1 cellular context compared by ENCODE assay signal in the genomic region with DNA sequence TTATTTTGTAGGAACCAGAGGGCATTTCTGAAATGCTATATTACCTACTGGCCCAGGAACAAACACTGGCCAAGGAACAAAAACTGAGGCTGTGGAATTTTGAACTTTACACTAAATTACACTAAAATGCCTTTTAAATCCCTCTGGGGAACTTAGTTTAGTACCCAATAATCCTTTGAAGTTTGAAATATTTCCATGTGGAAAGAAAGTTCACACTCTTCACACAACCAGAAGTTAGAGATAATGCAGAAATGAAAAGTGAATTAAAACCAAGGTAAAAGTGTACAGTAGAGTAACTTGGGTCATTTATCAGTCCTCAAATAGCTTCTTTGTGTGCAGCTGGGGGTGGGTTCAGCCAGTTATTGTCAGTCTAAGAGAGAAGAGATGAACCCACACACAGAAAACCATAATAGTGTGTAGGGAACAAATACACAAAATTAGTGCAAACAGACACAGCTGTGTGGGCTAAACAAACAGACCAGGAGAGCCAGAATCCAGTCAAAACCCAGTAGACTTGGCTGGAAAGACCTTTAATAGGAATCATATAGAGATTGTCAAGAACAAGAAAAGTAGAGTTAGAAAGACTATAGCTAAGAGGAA.
TF ChIP-seq lines count a peak whose summit lies in the region.

No MANE protein-coding gene starts in this region.

TF ChIP-seq in HepG2, 621 proteins besides CTCF, POLR2A, EP300 and RAD21 (continued from another document and continues in another):
- TF ChIP-seq E2F2 (CRISPR knock-in tag; IDR thresholded peaks at IDR 0.05; ENCODE audit: borderline replicate concordance) (no peak), ARID2 (CRISPR knock-in tag; IDR thresholded peaks at IDR 0.05; ENCODE audit: borderline replicate concordance) (no peak), SRY (CRISPR knock-in tag; IDR thresholded peaks at IDR 0.05) (no peak), RXRA (CRISPR knock-in tag; IDR thresholded peaks at IDR 0.05) (no peak), ZNF749 (CRISPR knock-in tag; IDR thresholded peaks at IDR 0.05; ENCODE audit: borderline replicate concordance) (no peak), MIXL1 (CRISPR knock-in tag; IDR thresholded peaks at IDR 0.05) (no peak), TOPORS (CRISPR knock-in tag; IDR thresholded peaks at IDR 0.05) (no peak), REPIN1 (CRISPR knock-in tag; IDR thresholded peaks at IDR 0.05; ENCODE audit: borderline replicate concordance, low read depth) (no peak), PHF21A (CRISPR knock-in tag; IDR thresholded peaks at IDR 0.05) (0 out of 2 replicates have a peak, but pooled peaks have one; percentile 40), ZSCAN22 (CRISPR knock-in tag; IDR thresholded peaks at IDR 0.05) (no peak), POLR2G (IDR thresholded peaks at IDR 0.05; ENCODE audit: low read depth, low read length) (no peak), MYNN (CRISPR knock-in tag; IDR thresholded peaks at IDR 0.05; ENCODE audit: low read depth) (no peak), PBX2 (CRISPR knock-in tag; IDR thresholded peaks at IDR 0.05) (no peak), HDAC1 (CRISPR knock-in tag; IDR thresholded peaks at IDR 0.05) (0 out of 2 replicates have a peak, but pooled peaks have one; percentile 38), SKIL (CRISPR knock-in tag; IDR thresholded peaks at IDR 0.05; ENCODE audit: borderline replicate concordance) (no peak), ZNF503 (CRISPR knock-in tag; IDR thresholded peaks at IDR 0.05) (0 out of 2 replicates have a peak, but pooled peaks have one; percentile 24), DDIT3 (CRISPR knock-in tag; IDR thresholded peaks at IDR 0.05) (no peak), FOXK2 (IDR thresholded peaks at IDR 0.05) (no peak), ZNF564 (CRISPR knock-in tag; IDR thresholded peaks at IDR 0.05) (no peak), LRRFIP1 (CRISPR knock-in tag; conservative IDR thresholded peaks at IDR 0.05) (no peak), ZNF704 (CRISPR knock-in tag; IDR thresholded peaks at IDR 0.05; ENCODE audit: borderline replicate concordance) (no peak), DPF2 (CRISPR knock-in tag; IDR thresholded peaks at IDR 0.05; ENCODE audit: borderline replicate concordance, low read depth) (no peak), NFE2 (CRISPR knock-in tag; IDR thresholded peaks at IDR 0.05) (no peak), ZNF891 (CRISPR knock-in tag; IDR thresholded peaks at IDR 0.05) (no peak), ZMYM2 (CRISPR knock-in tag; IDR thresholded peaks at IDR 0.05) (0 out of 2 replicates have a peak, but pooled peaks have one; percentile 19), FOXO1 (CRISPR knock-in tag; IDR thresholded peaks at IDR 0.05) (no peak), ZNF629 (CRISPR knock-in tag; conservative IDR thresholded peaks at IDR 0.05) (0 out of 2 replicates have a peak, but pooled peaks have one; percentile 32)
- TF ChIP-seq, protein P1, sequence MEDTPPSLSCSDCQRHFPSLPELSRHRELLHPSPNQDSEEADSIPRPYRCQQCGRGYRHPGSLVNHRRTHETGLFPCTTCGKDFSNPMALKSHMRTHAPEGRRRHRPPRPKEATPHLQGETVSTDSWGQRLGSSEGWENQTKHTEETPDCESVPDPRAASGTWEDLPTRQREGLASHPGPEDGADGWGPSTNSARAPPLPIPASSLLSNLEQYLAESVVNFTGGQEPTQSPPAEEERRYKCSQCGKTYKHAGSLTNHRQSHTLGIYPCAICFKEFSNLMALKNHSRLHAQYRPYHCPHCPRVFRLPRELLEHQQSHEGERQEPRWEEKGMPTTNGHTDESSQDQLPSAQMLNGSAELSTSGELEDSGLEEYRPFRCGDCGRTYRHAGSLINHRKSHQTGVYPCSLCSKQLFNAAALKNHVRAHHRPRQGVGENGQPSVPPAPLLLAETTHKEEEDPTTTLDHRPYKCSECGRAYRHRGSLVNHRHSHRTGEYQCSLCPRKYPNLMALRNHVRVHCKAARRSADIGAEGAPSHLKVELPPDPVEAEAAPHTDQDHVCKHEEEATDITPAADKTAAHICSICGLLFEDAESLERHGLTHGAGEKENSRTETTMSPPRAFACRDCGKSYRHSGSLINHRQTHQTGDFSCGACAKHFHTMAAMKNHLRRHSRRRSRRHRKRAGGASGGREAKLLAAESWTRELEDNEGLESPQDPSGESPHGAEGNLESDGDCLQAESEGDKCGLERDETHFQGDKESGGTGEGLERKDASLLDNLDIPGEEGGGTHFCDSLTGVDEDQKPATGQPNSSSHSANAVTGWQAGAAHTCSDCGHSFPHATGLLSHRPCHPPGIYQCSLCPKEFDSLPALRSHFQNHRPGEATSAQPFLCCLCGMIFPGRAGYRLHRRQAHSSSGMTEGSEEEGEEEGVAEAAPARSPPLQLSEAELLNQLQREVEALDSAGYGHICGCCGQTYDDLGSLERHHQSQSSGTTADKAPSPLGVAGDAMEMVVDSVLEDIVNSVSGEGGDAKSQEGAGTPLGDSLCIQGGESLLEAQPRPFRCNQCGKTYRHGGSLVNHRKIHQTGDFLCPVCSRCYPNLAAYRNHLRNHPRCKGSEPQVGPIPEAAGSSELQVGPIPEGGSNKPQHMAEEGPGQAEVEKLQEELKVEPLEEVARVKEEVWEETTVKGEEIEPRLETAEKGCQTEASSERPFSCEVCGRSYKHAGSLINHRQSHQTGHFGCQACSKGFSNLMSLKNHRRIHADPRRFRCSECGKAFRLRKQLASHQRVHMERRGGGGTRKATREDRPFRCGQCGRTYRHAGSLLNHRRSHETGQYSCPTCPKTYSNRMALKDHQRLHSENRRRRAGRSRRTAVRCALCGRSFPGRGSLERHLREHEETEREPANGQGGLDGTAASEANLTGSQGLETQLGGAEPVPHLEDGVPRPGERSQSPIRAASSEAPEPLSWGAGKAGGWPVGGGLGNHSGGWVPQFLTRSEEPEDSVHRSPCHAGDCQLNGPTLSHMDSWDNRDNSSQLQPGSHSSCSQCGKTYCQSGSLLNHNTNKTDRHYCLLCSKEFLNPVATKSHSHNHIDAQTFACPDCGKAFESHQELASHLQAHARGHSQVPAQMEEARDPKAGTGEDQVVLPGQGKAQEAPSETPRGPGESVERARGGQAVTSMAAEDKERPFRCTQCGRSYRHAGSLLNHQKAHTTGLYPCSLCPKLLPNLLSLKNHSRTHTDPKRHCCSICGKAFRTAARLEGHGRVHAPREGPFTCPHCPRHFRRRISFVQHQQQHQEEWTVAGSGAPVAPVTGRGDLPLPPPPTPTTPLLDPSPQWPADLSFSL (CRISPR knock-in tag; IDR thresholded peaks at IDR 0.05) = peak; percentile 95
- TF ChIP-seq, protein P2, sequence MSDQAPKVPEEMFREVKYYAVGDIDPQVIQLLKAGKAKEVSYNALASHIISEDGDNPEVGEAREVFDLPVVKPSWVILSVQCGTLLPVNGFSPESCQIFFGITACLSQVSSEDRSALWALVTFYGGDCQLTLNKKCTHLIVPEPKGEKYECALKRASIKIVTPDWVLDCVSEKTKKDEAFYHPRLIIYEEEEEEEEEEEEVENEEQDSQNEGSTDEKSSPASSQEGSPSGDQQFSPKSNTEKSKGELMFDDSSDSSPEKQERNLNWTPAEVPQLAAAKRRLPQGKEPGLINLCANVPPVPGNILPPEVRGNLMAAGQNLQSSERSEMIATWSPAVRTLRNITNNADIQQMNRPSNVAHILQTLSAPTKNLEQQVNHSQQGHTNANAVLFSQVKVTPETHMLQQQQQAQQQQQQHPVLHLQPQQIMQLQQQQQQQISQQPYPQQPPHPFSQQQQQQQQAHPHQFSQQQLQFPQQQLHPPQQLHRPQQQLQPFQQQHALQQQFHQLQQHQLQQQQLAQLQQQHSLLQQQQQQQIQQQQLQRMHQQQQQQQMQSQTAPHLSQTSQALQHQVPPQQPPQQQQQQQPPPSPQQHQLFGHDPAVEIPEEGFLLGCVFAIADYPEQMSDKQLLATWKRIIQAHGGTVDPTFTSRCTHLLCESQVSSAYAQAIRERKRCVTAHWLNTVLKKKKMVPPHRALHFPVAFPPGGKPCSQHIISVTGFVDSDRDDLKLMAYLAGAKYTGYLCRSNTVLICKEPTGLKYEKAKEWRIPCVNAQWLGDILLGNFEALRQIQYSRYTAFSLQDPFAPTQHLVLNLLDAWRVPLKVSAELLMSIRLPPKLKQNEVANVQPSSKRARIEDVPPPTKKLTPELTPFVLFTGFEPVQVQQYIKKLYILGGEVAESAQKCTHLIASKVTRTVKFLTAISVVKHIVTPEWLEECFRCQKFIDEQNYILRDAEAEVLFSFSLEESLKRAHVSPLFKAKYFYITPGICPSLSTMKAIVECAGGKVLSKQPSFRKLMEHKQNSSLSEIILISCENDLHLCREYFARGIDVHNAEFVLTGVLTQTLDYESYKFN (CRISPR knock-in tag; conservative IDR thresholded peaks at IDR 0.05) = peak; percentile 78
- TF ChIP-seq, protein P3, sequence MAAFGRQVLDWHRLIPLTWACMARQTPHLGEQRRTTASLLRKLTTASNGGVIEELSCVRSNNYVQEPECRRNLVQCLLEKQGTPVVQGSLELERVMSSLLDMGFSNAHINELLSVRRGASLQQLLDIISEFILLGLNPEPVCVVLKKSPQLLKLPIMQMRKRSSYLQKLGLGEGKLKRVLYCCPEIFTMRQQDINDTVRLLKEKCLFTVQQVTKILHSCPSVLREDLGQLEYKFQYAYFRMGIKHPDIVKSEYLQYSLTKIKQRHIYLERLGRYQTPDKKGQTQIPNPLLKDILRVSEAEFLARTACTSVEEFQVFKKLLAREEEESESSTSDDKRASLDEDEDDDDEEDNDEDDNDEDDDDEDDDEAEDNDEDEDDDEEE (CRISPR knock-in tag; IDR thresholded peaks at IDR 0.05) = no peak
